Comparison of ENCODE assay signal across 40 cellular contexts in the genomic region with DNA sequence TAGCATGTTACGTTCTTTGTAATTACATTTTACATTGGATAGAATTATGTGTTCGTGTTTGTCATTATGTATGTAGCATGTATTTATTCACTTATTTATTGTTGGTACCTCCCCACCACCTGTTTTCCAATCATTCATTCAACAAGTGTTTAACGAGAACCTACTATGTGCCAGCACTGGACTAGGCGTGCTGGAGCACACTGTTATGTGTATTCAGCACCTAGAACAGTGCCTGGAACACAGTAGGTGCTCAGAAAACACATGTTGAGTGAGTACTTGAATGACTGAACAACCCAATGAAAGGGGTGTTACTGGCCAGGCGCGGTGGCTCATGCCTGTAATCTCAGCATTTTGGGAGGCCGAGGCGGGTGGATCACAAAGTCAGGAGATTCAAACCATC. TPM values are rescaled to one million over a fixed set of nuclear protein-coding genes. Genes with fewer than 3 reads are reported as not detected.
"Had no signal": no experiment of that assay in that cellular context is flagged by ENCODE, and none has a peak within 500 bp of the region (broad histone marks: within the 10 kb centered on the region; RNA-seq: fewer than 3 reads in every experiment).

No MANE protein-coding gene starts in this region.

- ATAC-seq: esophagus mucosa; left cardiac atrium; left lung; mucosa of descending colon; natural killer cell treated with Interleukin-12 subunit alpha and Interleukin-12 subunit beta and Interleukin-15 and Interleukin-18, amount 100 ng/mL, for 72 hours; psoas muscle; right cardiac atrium; stimulated activated effector memory CD8-positive, alpha-beta T cell treated with anti-CD3 and anti-CD28 coated beads, Interleukin-12 subunit alpha, Interleukin-12 subunit beta, amount 100 ng/mL, for 72 hours had no signal

- DNase-seq: colonic mucosa; effector CD8-positive, alpha-beta T cell; endodermal cell; foreskin melanocyte; glutamatergic neuron; heart right ventricle; hippocampal formation; left cardiac atrium; left lung; mesenchymal stem cell; mucosa of descending colon; naive B cell; nucleus accumbens; psoas muscle; right cardiac atrium; sigmoid colon; stimulated activated CD4-positive, alpha-beta T cell treated with anti-CD3 and anti-CD28 coated beads, Interleukin-2, amount 100 ng/mL, for 24 hours; stimulated activated CD4-positive, alpha-beta T cell treated with anti-CD3 and anti-CD28 coated beads, Interleukin-4, amount 100 ng/mL, for 24 hours; stimulated activated naive CD4-positive, alpha-beta T cell treated with Interleukin-2 at 50 U/mL for 16 hours; stomach; tibial artery had no signal

- H3K27ac Mint-ChIP-seq: dendritic cell treated with granulocyte-macrophage colony-stimulating factor and Interleukin-4, amounts not matched to agents 40 ng/mL and 50 ng/mL, for 4 days; endodermal cell; mesothelial cell of epicardium; natural killer cell treated with Interleukin-12 subunit alpha and Interleukin-12 subunit beta and Interleukin-15 and Interleukin-18, amount 100 ng/mL, for 72 hours; stimulated activated effector memory CD8-positive, alpha-beta T cell treated with anti-CD3 and anti-CD28 coated beads, Interleukin-12 subunit alpha, Interleukin-12 subunit beta, amount 100 ng/mL, for 72 hours; type B pancreatic cell had no signal

- H3K27me3 Mint-ChIP-seq: natural killer cell treated with Interleukin-12 subunit alpha and Interleukin-12 subunit beta and Interleukin-15 and Interleukin-18, amount 100 ng/mL, for 72 hours had no signal

- H3K4me3 Mint-ChIP-seq: dendritic cell treated with granulocyte-macrophage colony-stimulating factor and Interleukin-4, amounts not matched to agents 40 ng/mL and 50 ng/mL, for 4 days; endodermal cell; mesothelial cell of epicardium; naive B cell; natural killer cell treated with Interleukin-12 subunit alpha and Interleukin-12 subunit beta and Interleukin-15 and Interleukin-18, amount 100 ng/mL, for 72 hours; neural crest cell; stimulated activated effector memory CD8-positive, alpha-beta T cell treated with anti-CD3 and anti-CD28 coated beads, Interleukin-12 subunit alpha, Interleukin-12 subunit beta, amount 100 ng/mL, for 72 hours; type B pancreatic cell had no signal

- H3K9me3 Mint-ChIP-seq: dendritic cell treated with granulocyte-macrophage colony-stimulating factor and Interleukin-4, amounts not matched to agents 40 ng/mL and 50 ng/mL, for 4 days; endodermal cell; mesothelial cell of epicardium; natural killer cell treated with Interleukin-12 subunit alpha and Interleukin-12 subunit beta and Interleukin-15 and Interleukin-18, amount 100 ng/mL, for 72 hours; neural crest cell; stimulated activated effector memory CD8-positive, alpha-beta T cell treated with anti-CD3 and anti-CD28 coated beads, Interleukin-12 subunit alpha, Interleukin-12 subunit beta, amount 100 ng/mL, for 72 hours; type B pancreatic cell had no signal

- H3K4me1 Mint-ChIP-seq: naive B cell, neural crest cell had no signal

- H3K36me3 Mint-ChIP-seq: mesothelial cell of epicardium; naive B cell; natural killer cell treated with Interleukin-12 subunit alpha and Interleukin-12 subunit beta and Interleukin-15 and Interleukin-18, amount 100 ng/mL, for 72 hours; type B pancreatic cell had no signal

- H3K27ac ChIP-seq: colonic mucosa, epithelial cell of prostate, heart right ventricle, left lung, psoas muscle, sigmoid colon, stomach had no signal

- FAIRE-seq: islet of Langerhans had no signal

RNA-seq across cellular contexts. Expression of gene ETV7, which starts 11.3 kb away (rescaled TPM):
- total RNA-seq: lung microvascular endothelial cell, neural crest cell, psoas muscle, skeletal muscle tissue, temporal lobe had no signal

RNA-seq across cellular contexts. Expression of gene BNIP5, which starts 39.5 kb away (rescaled TPM):
- total RNA-seq: endodermal cell; esophagus mucosa; fibroblast of lung; heart right ventricle; kidney epithelial cell; left cardiac atrium; lower leg skin; lung microvascular endothelial cell; mesothelial cell of epicardium; natural killer cell treated with Interleukin-12 subunit alpha and Interleukin-12 subunit beta and Interleukin-15 and Interleukin-18, amount 100 ng/mL, for 72 hours; neural crest cell; osteocyte; psoas muscle; renal cortical epithelial cell; sigmoid colon; skeletal muscle tissue; subcutaneous adipose tissue; urinary bladder had no signal
